ENCODE assay signal across 27 cellular contexts in genomic region chr6:55265409-55266114, GRCh38.
"Had no signal": no experiment of that assay in that cellular context is flagged by ENCODE, and none has a peak within 500 bp of the region (broad histone marks: within the 10 kb centered on the region; RNA-seq: fewer than 3 reads in every experiment).

No MANE protein-coding gene starts in this region.

- H3K4me3 ChIP-seq: left lung, lung, neural progenitor cell, right atrium auricular region, skin epidermis, suprapubic skin, thoracic aorta, tibial artery, upper lobe of right lung had no signal

- H2AFZ ChIP-seq: neural progenitor cell had no signal

- ATAC-seq: left colon; left lung; natural killer cell; sciatic nerve; stimulated activated effector memory CD8-positive, alpha-beta T cell treated with anti-CD3 and anti-CD28 coated beads, Interleukin-12 subunit alpha, Interleukin-12 subunit beta, amount 100 ng/mL, for 72 hours; upper lobe of right lung had no signal

- H3K4me1 ChIP-seq: left lung, neural progenitor cell, right atrium auricular region, suprapubic skin, tibial artery, upper lobe of right lung had no signal

- H3K9me3 ChIP-seq: left lung, neutrophil, right atrium auricular region, suprapubic skin, thoracic aorta, tibial artery, upper lobe of right lung had no signal

- H3K36me3 ChIP-seq: left lung, neural progenitor cell, neutrophil, right atrium auricular region, suprapubic skin, thoracic aorta, tibial artery, upper lobe of right lung had no signal

- H3K9ac ChIP-seq: neural progenitor cell had no signal

- H3K27me3 ChIP-seq: left lung, neural progenitor cell, neutrophil, right atrium auricular region, suprapubic skin, tibial artery, upper lobe of right lung had no signal

- H3K4me2 ChIP-seq: neural progenitor cell had no signal

- H3K27ac ChIP-seq: left lung, neural progenitor cell, neutrophil, right atrium auricular region, skin epidermis, suprapubic skin, thoracic aorta, tibial artery, upper lobe of right lung had no signal

- FAIRE-seq: islet of Langerhans, kidney, urothelium cell line had no signal

- DNase-seq: hypothalamus; immature natural killer cell; kidney; left colon; mesendoderm; naive B cell; natural killer cell; nephron progenitor cell; occipital lobe; stimulated activated CD4-positive, alpha-beta T cell treated with anti-CD3 and anti-CD28 coated beads, Interleukin-12 subunit alpha, Interleukin-12 subunit beta, amount 100 ng/mL, for 4 hours; stimulated activated CD4-positive, alpha-beta T cell treated with anti-CD3 and anti-CD28 coated beads, Interleukin-4, amount 100 ng/mL, for 24 hours; stimulated activated naive CD4-positive, alpha-beta T cell; tibial artery; trophoblast cell; upper lobe of right lung had no signal
